Comparison of ENCODE assay signal across 23 cellular contexts in genomic region chr12:129964826-129965457, GRCh38.
"Had no signal": no experiment of that assay in that cellular context is flagged by ENCODE, and none has a peak within 500 bp of the region (broad histone marks: within the 10 kb centered on the region; RNA-seq: fewer than 3 reads in every experiment).

No MANE protein-coding gene starts in this region.

- DNase-seq: activated CD4-positive, alpha-beta T cell treated with anti-CD3 and anti-CD28 coated beads, Interleukin-2, amount 10 ng/mL, durations not matched to agents 7 days and 5 days; activated CD8-positive, alpha-beta memory T cell treated with anti-CD3 and anti-CD28 coated beads for 24 hours; activated CD8-positive, alpha-beta memory T cell treated with anti-CD3 and anti-CD28 coated beads, Interleukin-2, amount 50 U/mL, for 48 hours; activated effector memory CD4-positive, alpha-beta T cell treated with Interleukin-2 at 50 U/mL for 16 hours; activated naive CD4-positive, alpha-beta T cell treated with anti-CD3 and anti-CD28 coated beads, Interleukin-2, amount 10 ng/mL, durations not matched to agents 7 days and 5 days; activated naive CD8-positive, alpha-beta T cell treated with anti-CD3 and anti-CD28 coated beads, Interleukin-2, amount 50 U/mL, for 24 hours; activated T-cell treated with anti-CD3 and anti-CD28 coated beads, Interleukin-2, amount 50 U/mL, for 48 hours; anterior cingulate cortex; brain microvascular endothelial cell; cortex of kidney; effector CD8-positive, alpha-beta T cell; heart right ventricle; left ventricle myocardium inferior; mammary epithelial cell; psoas muscle; right cardiac atrium; stimulated activated CD4-positive, alpha-beta T cell treated with anti-CD3 and anti-CD28 coated beads, Interleukin-2, amount 100 ng/mL, for 24 hours; stimulated activated naive CD4-positive, alpha-beta T cell treated with Interleukin-2 at 50 U/mL for 16 hours; substantia nigra; tibial artery; uterus had no signal

- ATAC-seq: activated CD4-positive, CD25-positive, alpha-beta regulatory T cell treated with anti-CD3 and anti-CD28 coated beads, Interleukin-2, amount 50 U/mL, for 24 hours; activated naive CD8-positive, alpha-beta T cell treated with anti-CD3 and anti-CD28 coated beads, Interleukin-2, amount 50 U/mL, for 24 hours; heart right ventricle; psoas muscle; right cardiac atrium had no signal

- H3K4me3 ChIP-seq: esophagus muscularis mucosa, heart right ventricle, left ventricle myocardium inferior, psoas muscle, tibial artery, uterus had no signal
